In the genomic region with DNA sequence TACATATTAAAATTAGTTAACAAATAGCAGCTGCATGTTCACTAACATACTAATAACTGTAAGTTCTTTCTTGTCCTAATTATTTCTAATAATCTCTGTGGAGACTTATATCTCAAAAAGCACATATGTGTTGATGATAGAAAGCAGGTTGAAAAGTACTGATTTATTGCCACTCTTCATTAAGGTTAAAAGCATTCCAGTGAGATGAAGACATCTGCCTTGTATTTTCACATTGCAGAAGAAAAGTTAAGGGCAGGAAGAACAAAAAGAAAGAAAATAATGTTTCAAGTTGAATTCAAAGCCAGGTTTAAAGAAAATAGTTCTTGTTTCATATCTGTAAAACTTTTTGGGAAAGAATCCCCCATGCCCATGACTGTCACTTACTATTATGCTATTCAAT, we compare ENCODE assay signal across 20 cellular contexts.
DNase-seq lines count a peak whose midpoint lies in the region; ATAC-seq, FAIRE-seq and TF ChIP-seq lines count a peak whose summit lies in the region.
"Had no signal": no experiment of that assay in that cellular context is flagged by ENCODE, and none has a peak within 500 bp of the region (broad histone marks: within the 10 kb centered on the region; RNA-seq: fewer than 3 reads in every experiment).

No MANE protein-coding gene starts in this region.

- no peak for ATAC-seq in CD8-positive, alpha-beta T cell
- no peak for ATAC-seq in HG03469 (IDR thresholded peaks at IDR 0.05; ENCODE audit: unreplicated experiment)
- ATAC-seq: A549, K562 had no signal

- FAIRE-seq in small intestine (lab: Jason Lieb, UNC), result no peak
- FAIRE-seq: A549, GM12891, GM19239, H1, K562 had no signal

- H2AFZ ChIP-seq in hepatocyte, result no peak overlapping the region

- H3K4me3 ChIP-seq in hepatocyte, result no peak overlapping the region
- H3K4me3 ChIP-seq in small intestine (ENCODE audit: low read depth in 1 of 2, low read length in 2 of 2), result no peak overlapping the region
- H3K4me3 ChIP-seq in CD8-positive, alpha-beta T cell (ENCODE audit: low read depth, low read length), result no peak overlapping the region
- H3K4me3 ChIP-seq: A549, BLaER1, K562 had no signal

- CTCF ChIA-PET in CD8-positive, alpha-beta T cell (lab: Charles Lee), result interaction anchor here (0.7 kb wide), 1 partner anchor 694 kb away, joined by 3 read pairs; a partner anchor contains a TSS

- no peak overlapping the region for H3K27ac Mint-ChIP-seq in CD8-positive, alpha-beta T cell
- H3K27ac Mint-ChIP-seq: CD14-positive monocyte; CD8-positive, alpha-beta memory T cell; H9 had no signal

- H3K4me2 ChIP-seq in hepatocyte, result no peak overlapping the region
- H3K4me2 ChIP-seq: A549, BLaER1 had no signal

- H3K4me1 Mint-ChIP-seq in CD8-positive, alpha-beta T cell (ENCODE audit: low read depth), result no peaks in the 10 kb centered on the region
- H3K4me1 Mint-ChIP-seq: CD14-positive monocyte; CD8-positive, alpha-beta memory T cell had no signal

- H3K9me2 ChIP-seq in hepatocyte (replicated peaks; ENCODE audit: insufficient read depth), result no peaks in the 10 kb centered on the region

- no peaks in the 10 kb centered on the region for H3K9me3 Mint-ChIP-seq in CD8-positive, alpha-beta T cell
- H3K9me3 Mint-ChIP-seq: CD8-positive, alpha-beta memory T cell; H9 had no signal

- no peaks in the 10 kb centered on the region for H3K27me3 ChIP-seq in hepatocyte
- no peaks in the 10 kb centered on the region for H3K27me3 ChIP-seq in small intestine (ENCODE audit: control insufficient read depth in 2 of 2, insufficient read depth in 2 of 2, low read length in 2 of 2)
- no peaks in the 10 kb centered on the region for H3K27me3 ChIP-seq in CD8-positive, alpha-beta T cell (ENCODE audit: insufficient read depth, low read length)
- H3K27me3 ChIP-seq: BLaER1 had no signal

- H3K36me3 ChIP-seq in hepatocyte (replicated peaks; ENCODE audit: insufficient read depth, low read depth), result no peaks in the 10 kb centered on the region
- no peaks in the 10 kb centered on the region for H3K36me3 ChIP-seq in small intestine (ENCODE audit: control insufficient read depth in 2 of 2, insufficient read depth in 2 of 2, low read length in 2 of 2)
- no peaks in the 10 kb centered on the region for H3K36me3 ChIP-seq in CD8-positive, alpha-beta T cell (ENCODE audit: insufficient read depth, low read length)
- H3K36me3 ChIP-seq: BLaER1 had no signal

- no peaks in the 10 kb centered on the region for H3K79me2 ChIP-seq in hepatocyte

- POLR2A ChIA-PET in CD8-positive, alpha-beta T cell (lab: Charles Lee), result no interaction called here

- peaks cover 12% of the 10 kb centered on the region for H3K27me3 Mint-ChIP-seq in CD8-positive, alpha-beta T cell (ENCODE audit: low read depth)

- TF ChIP-seq CTCF in hepatocyte (IDR thresholded peaks at IDR 0.05; ENCODE audit: poor library complexity), result no peak
- TF ChIP-seq CTCF in CD8-positive, alpha-beta T cell (IDR thresholded peaks at IDR 0.05), result no peak

- H3K4me1 ChIP-seq in hepatocyte (ENCODE audit: insufficient read depth) (peaks cover 2% of the 10 kb centered on the region), small intestine (ENCODE audit: control insufficient read depth in 2 of 2, insufficient read depth in 1 of 2, low read depth in 1 of 2, low read length in 1 of 2) (no peaks in the 10 kb centered on the region)
- no peaks in the 10 kb centered on the region for H3K4me1 ChIP-seq in CD8-positive, alpha-beta T cell (ENCODE audit: insufficient read depth, low read length)
- H3K4me1 ChIP-seq: A549, BLaER1 had no signal

- intact Hi-C loops in CD8-positive, alpha-beta T cell (cut with DNase I, micrococcal nuclease), result no loop called here

- H3K4me3 Mint-ChIP-seq in CD8-positive, alpha-beta T cell, result no peak overlapping the region
- H3K4me3 Mint-ChIP-seq: CD14-positive monocyte; CD8-positive, alpha-beta memory T cell; H9 had no signal

- no peaks in the 10 kb centered on the region for H3K9me3 ChIP-seq in hepatocyte (ENCODE audit: low read depth)
- no peaks in the 10 kb centered on the region for H3K9me3 ChIP-seq in small intestine (ENCODE audit: control insufficient read depth, low read depth)
- H3K9me3 ChIP-seq in CD8-positive, alpha-beta T cell (ENCODE audit: low read length), result no peaks in the 10 kb centered on the region
- H3K9me3 ChIP-seq: A549, BLaER1 had no signal

- no peaks in the 10 kb centered on the region for H4K20me1 ChIP-seq in hepatocyte (ENCODE audit: insufficient read depth, poor library complexity, severe bottlenecking)
- H4K20me1 ChIP-seq: BLaER1 had no signal

- H3K36me3 Mint-ChIP-seq in CD8-positive, alpha-beta T cell, result no peaks in the 10 kb centered on the region
- H3K36me3 Mint-ChIP-seq: CD14-positive monocyte; CD8-positive, alpha-beta memory T cell had no signal

- peak; percentile 14 for DNase-seq in NCI-H2171 treated with DMSO at 0.1 percent for 48 hours (lab: John Stamatoyannopoulos, UW)
- DNase-seq in NCI-H2171 (lab: John Stamatoyannopoulos, UW), result no peak
- peak; percentile 52 for DNase-seq in NCI-H524 treated with DMSO at 0.1 percent for 48 hours (lab: John Stamatoyannopoulos, UW)
- no peak for DNase-seq in hepatocyte (ENCODE audit: low spot score)
- DNase-seq in small intestine, result no peak
- DNase-seq in CD8-positive, alpha-beta T cell, result no peak
- DNase-seq: CD8-positive, alpha-beta memory T cell; COR-L47; H9; IMR-90 had no signal

- H3K27ac ChIP-seq in hepatocyte (peak overlapping the region; percentile 21), small intestine (ENCODE audit: low read depth in 1 of 2, low read length in 1 of 2) (no peak overlapping the region)
- no peak overlapping the region for H3K27ac ChIP-seq in CD8-positive, alpha-beta T cell (ENCODE audit: low read depth, low read length)
- H3K27ac ChIP-seq: 22Rv1, A549, BLaER1, HL-60 had no signal

Comparison
In these comparisons a context has a peak if more than half of its experiments do, and no peak if none do; other contexts are left out.
1. DNase-seq: peak in NCI-H2171 treated with DMSO at 0.1 percent for 48 hours (single experiment) and NCI-H524 treated with DMSO at 0.1 percent for 48 hours (single experiment); none in NCI-H2171 (single experiment), hepatocyte (single experiment), small intestine (single experiment) and CD8-positive, alpha-beta T cell (0 of 7).